Comparison of ENCODE assay signal across 1 cellular context in the genomic region with DNA sequence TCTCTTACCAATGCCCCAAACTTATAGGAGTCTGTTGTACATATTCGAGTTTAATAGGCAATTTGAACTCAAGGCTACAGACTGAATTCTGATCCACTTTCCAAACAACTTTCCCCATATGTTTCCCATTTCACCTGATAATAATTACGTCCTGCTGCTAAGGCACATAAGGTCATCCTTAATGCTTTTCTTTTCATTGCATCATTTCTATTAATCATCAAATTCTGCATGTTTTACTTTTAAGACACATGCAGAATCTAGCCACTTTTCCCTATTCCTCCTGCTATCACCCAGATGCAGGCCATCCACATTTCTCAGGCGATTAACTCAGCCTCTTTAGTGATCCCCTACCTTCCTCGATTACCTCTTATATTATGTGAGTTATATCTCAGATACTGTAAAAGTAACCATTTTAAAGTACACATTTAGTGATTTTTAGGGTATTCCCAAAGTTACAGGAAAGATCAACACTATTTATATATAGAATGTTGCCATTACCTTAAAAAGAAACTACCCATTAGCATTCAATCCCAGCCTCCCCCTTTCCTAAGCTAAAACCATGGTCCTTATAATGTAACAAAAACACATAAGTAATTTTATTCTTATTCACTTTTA.
TF ChIP-seq lines count a peak whose summit lies in the region.

No MANE protein-coding gene starts in this region.

TF ChIP-seq in K562, 482 proteins besides CTCF, POLR2A, EP300 and RAD21 (continued from another document and continues in another):
- TF ChIP-seq, protein P1, sequence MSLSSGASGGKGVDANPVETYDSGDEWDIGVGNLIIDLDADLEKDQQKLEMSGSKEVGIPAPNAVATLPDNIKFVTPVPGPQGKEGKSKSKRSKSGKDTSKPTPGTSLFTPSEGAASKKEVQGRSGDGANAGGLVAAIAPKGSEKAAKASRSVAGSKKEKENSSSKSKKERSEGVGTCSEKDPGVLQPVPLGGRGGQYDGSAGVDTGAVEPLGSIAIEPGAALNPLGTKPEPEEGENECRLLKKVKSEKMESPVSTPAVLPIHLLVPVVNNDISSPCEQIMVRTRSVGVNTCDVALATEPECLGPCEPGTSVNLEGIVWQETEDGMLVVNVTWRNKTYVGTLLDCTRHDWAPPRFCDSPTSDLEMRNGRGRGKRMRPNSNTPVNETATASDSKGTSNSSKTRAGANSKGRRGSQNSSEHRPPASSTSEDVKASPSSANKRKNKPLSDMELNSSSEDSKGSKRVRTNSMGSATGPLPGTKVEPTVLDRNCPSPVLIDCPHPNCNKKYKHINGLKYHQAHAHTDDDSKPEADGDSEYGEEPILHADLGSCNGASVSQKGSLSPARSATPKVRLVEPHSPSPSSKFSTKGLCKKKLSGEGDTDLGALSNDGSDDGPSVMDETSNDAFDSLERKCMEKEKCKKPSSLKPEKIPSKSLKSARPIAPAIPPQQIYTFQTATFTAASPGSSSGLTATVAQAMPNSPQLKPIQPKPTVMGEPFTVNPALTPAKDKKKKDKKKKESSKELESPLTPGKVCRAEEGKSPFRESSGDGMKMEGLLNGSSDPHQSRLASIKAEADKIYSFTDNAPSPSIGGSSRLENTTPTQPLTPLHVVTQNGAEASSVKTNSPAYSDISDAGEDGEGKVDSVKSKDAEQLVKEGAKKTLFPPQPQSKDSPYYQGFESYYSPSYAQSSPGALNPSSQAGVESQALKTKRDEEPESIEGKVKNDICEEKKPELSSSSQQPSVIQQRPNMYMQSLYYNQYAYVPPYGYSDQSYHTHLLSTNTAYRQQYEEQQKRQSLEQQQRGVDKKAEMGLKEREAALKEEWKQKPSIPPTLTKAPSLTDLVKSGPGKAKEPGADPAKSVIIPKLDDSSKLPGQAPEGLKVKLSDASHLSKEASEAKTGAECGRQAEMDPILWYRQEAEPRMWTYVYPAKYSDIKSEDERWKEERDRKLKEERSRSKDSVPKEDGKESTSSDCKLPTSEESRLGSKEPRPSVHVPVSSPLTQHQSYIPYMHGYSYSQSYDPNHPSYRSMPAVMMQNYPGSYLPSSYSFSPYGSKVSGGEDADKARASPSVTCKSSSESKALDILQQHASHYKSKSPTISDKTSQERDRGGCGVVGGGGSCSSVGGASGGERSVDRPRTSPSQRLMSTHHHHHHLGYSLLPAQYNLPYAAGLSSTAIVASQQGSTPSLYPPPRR (CRISPR knock-in tag; IDR thresholded peaks at IDR 0.05; ENCODE audit: borderline replicate concordance), result no peak
- TF ChIP-seq FUS (optimal IDR thresholded peaks at IDR 0.05; ENCODE audit: low read depth, low read length) (no peak), ARID1B (IDR thresholded peaks at IDR 0.05) (peak; percentile 54; the same call in 1 of the 2 replicates), ZNF184 (CRISPR knock-in tag; IDR thresholded peaks at IDR 0.05) (no peak), ZKSCAN8 (CRISPR knock-in tag; IDR thresholded peaks at IDR 0.05) (no peak), ZNF253 (CRISPR knock-in tag; conservative IDR thresholded peaks at IDR 0.05) (0 out of 2 replicates have a peak, but pooled peaks have one; percentile 15), FOXJ2 (tag; IDR thresholded peaks at IDR 0.05) (no peak), POLR2H (tag; IDR thresholded peaks at IDR 0.05; ENCODE audit: low read depth) (peak; percentile 73), PHB (CRISPR knock-in tag; IDR thresholded peaks at IDR 0.05) (no peak), ZNF436 (CRISPR knock-in tag; IDR thresholded peaks at IDR 0.05) (no peak), PCBP1 (IDR thresholded peaks at IDR 0.05; ENCODE audit: low read depth, low read length, poor library complexity, severe bottlenecking) (no peak), KDM1A (IDR thresholded peaks at IDR 0.05) (0 out of 4 replicates have a peak, but pooled peaks have one; percentile 5 to 13), ZNF197 (CRISPR knock-in tag; IDR thresholded peaks at IDR 0.05; ENCODE audit: low read depth) (0 out of 2 replicates have a peak, but pooled peaks have one; percentile 16), NEUROD1 (IDR thresholded peaks at IDR 0.05; ENCODE audit: borderline replicate concordance, low read depth, low read length, partially characterized antibody) (no peak), ZNF77 (CRISPR knock-in tag; IDR thresholded peaks at IDR 0.05) (no peak), FOXJ3 (CRISPR knock-in tag; IDR thresholded peaks at IDR 0.05) (no peak), ZNF354B (CRISPR knock-in tag; IDR thresholded peaks at IDR 0.05) (no peak), ZNF165 (CRISPR knock-in tag; IDR thresholded peaks at IDR 0.05; ENCODE audit: borderline replicate concordance) (no peak), ZNF12 (CRISPR knock-in tag; IDR thresholded peaks at IDR 0.05) (no peak), L3MBTL2 (IDR thresholded peaks at IDR 0.05) (0 out of 2 replicates have a peak, but pooled peaks have one; percentile 45), DNMT1 (IDR thresholded peaks at IDR 0.05) (no peak), ETV1 (tag; conservative IDR thresholded peaks at IDR 0.05; ENCODE audit: low read depth) (peak; percentile 37), HDAC6 (IDR thresholded peaks at IDR 0.05; ENCODE audit: low read depth, low read length) (no peak), JUND (IDR thresholded peaks at IDR 0.05; ENCODE audit: borderline replicate concordance, low read depth, low read length) (peak; percentile 49; the same call in 1 of the 2 replicates), JUND (tag; IDR thresholded peaks at IDR 0.05; ENCODE audit: borderline replicate concordance, low read depth, low read length) (no peak; the same call in 2 of the 3 replicates), ZNF445 (CRISPR knock-in tag; IDR thresholded peaks at IDR 0.05; ENCODE audit: low read depth) (no peak)
- TF ChIP-seq, protein P2, sequence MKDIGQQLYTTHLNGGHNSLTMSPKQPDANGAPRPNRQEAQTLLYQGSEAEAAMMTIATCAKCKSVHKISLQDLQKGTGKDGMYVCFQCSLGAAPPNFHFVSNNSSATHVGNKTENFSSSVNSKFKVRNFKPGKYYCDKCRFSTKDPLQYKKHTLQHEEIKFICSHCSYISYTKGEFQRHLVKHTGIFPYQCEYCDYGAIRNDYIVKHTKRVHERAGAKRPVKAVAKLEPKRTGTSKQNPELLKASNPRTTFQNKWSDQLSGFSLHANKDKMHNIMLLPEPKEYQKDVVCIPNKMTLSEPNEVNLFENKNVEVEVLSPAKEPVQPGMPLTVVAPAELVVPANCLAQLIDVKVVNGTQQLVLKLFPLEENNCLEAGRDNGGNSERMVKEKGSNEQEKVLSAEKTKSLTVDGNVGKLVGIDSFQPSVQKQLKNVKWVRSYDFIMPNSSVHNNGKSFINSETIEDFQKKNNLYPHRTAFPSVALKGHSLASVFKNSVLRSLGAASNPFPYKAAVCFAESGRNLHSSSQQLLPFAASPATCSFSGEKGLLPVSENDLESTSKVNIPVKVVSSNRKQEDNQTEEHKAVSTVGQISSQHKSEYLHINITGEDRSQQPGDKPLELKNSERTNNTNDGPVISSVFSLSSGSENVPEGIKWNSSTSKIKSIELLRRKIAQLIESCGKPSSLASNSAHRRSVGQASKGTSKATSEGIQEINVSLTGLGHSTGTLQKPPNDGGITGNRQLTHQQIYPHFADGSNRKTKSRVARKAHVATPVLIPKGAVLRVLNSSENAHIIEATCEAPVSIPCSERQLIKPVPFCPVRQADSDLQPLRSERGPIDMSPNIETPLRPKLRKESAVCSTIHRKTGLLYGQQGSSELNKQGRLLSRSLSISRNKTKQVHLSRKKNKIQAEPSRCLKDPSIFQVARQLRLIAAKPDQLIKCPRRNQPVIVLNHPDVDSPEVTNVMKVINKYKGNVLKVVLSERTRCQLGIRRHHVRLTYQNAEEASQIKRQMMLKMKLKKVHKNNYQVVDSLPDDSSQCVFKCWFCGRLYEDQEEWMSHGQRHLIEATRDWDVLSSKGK (CRISPR knock-in tag; IDR thresholded peaks at IDR 0.05), result no peak
- TF ChIP-seq, protein P3, sequence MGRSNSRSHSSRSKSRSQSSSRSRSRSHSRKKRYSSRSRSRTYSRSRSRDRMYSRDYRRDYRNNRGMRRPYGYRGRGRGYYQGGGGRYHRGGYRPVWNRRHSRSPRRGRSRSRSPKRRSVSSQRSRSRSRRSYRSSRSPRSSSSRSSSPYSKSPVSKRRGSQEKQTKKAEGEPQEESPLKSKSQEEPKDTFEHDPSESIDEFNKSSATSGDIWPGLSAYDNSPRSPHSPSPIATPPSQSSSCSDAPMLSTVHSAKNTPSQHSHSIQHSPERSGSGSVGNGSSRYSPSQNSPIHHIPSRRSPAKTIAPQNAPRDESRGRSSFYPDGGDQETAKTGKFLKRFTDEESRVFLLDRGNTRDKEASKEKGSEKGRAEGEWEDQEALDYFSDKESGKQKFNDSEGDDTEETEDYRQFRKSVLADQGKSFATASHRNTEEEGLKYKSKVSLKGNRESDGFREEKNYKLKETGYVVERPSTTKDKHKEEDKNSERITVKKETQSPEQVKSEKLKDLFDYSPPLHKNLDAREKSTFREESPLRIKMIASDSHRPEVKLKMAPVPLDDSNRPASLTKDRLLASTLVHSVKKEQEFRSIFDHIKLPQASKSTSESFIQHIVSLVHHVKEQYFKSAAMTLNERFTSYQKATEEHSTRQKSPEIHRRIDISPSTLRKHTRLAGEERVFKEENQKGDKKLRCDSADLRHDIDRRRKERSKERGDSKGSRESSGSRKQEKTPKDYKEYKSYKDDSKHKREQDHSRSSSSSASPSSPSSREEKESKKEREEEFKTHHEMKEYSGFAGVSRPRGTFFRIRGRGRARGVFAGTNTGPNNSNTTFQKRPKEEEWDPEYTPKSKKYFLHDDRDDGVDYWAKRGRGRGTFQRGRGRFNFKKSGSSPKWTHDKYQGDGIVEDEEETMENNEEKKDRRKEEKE (IDR thresholded peaks at IDR 0.05; ENCODE audit: borderline replicate concordance in 1 of 2, control insufficient read depth in 1 of 2, low read depth in 2 of 2, low read length in 1 of 2), result no peak
- TF ChIP-seq, protein P4, sequence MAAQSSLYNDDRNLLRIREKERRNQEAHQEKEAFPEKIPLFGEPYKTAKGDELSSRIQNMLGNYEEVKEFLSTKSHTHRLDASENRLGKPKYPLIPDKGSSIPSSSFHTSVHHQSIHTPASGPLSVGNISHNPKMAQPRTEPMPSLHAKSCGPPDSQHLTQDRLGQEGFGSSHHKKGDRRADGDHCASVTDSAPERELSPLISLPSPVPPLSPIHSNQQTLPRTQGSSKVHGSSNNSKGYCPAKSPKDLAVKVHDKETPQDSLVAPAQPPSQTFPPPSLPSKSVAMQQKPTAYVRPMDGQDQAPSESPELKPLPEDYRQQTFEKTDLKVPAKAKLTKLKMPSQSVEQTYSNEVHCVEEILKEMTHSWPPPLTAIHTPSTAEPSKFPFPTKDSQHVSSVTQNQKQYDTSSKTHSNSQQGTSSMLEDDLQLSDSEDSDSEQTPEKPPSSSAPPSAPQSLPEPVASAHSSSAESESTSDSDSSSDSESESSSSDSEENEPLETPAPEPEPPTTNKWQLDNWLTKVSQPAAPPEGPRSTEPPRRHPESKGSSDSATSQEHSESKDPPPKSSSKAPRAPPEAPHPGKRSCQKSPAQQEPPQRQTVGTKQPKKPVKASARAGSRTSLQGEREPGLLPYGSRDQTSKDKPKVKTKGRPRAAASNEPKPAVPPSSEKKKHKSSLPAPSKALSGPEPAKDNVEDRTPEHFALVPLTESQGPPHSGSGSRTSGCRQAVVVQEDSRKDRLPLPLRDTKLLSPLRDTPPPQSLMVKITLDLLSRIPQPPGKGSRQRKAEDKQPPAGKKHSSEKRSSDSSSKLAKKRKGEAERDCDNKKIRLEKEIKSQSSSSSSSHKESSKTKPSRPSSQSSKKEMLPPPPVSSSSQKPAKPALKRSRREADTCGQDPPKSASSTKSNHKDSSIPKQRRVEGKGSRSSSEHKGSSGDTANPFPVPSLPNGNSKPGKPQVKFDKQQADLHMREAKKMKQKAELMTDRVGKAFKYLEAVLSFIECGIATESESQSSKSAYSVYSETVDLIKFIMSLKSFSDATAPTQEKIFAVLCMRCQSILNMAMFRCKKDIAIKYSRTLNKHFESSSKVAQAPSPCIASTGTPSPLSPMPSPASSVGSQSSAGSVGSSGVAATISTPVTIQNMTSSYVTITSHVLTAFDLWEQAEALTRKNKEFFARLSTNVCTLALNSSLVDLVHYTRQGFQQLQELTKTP (IDR thresholded peaks at IDR 0.05; ENCODE audit: low read depth in 1 of 2, partially characterized antibody in 2 of 2), result no peak
- TF ChIP-seq, protein P5, sequence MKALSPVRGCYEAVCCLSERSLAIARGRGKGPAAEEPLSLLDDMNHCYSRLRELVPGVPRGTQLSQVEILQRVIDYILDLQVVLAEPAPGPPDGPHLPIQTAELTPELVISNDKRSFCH (CRISPR knock-in tag; IDR thresholded peaks at IDR 0.05), result no peak
- TF ChIP-seq, protein P5 (tag; IDR thresholded peaks at IDR 0.05), result no peak
- TF ChIP-seq, protein P6, sequence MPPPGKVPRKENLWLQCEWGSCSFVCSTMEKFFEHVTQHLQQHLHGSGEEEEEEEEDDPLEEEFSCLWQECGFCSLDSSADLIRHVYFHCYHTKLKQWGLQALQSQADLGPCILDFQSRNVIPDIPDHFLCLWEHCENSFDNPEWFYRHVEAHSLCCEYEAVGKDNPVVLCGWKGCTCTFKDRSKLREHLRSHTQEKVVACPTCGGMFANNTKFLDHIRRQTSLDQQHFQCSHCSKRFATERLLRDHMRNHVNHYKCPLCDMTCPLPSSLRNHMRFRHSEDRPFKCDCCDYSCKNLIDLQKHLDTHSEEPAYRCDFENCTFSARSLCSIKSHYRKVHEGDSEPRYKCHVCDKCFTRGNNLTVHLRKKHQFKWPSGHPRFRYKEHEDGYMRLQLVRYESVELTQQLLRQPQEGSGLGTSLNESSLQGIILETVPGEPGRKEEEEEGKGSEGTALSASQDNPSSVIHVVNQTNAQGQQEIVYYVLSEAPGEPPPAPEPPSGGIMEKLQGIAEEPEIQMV (tag; conservative IDR thresholded peaks at IDR 0.05; ENCODE audit: low read depth), result no peak
- TF ChIP-seq, protein P7, sequence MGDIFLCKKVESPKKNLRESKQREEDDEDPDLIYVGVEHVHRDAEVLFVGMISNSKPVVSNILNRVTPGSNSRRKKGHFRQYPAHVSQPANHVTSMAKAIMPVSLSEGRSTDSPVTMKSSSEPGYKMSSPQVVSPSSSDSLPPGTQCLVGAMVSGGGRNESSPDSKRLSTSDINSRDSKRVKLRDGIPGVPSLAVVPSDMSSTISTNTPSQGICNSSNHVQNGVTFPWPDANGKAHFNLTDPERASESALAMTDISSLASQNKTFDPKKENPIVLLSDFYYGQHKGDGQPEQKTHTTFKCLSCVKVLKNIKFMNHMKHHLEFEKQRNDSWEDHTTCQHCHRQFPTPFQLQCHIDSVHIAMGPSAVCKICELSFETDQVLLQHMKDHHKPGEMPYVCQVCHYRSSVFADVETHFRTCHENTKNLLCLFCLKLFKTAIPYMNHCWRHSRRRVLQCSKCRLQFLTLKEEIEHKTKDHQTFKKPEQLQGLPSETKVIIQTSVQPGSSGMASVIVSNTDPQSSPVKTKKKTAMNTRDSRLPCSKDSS (IDR thresholded peaks at IDR 0.05; ENCODE audit: low read depth, partially characterized antibody), result no peak
- TF ChIP-seq, protein P8, sequence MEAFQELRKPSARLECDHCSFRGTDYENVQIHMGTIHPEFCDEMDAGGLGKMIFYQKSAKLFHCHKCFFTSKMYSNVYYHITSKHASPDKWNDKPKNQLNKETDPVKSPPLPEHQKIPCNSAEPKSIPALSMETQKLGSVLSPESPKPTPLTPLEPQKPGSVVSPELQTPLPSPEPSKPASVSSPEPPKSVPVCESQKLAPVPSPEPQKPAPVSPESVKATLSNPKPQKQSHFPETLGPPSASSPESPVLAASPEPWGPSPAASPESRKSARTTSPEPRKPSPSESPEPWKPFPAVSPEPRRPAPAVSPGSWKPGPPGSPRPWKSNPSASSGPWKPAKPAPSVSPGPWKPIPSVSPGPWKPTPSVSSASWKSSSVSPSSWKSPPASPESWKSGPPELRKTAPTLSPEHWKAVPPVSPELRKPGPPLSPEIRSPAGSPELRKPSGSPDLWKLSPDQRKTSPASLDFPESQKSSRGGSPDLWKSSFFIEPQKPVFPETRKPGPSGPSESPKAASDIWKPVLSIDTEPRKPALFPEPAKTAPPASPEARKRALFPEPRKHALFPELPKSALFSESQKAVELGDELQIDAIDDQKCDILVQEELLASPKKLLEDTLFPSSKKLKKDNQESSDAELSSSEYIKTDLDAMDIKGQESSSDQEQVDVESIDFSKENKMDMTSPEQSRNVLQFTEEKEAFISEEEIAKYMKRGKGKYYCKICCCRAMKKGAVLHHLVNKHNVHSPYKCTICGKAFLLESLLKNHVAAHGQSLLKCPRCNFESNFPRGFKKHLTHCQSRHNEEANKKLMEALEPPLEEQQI (IDR thresholded peaks at IDR 0.05), result no peak
